ENCODE assay signal across 7 cellular contexts in the genomic region with DNA sequence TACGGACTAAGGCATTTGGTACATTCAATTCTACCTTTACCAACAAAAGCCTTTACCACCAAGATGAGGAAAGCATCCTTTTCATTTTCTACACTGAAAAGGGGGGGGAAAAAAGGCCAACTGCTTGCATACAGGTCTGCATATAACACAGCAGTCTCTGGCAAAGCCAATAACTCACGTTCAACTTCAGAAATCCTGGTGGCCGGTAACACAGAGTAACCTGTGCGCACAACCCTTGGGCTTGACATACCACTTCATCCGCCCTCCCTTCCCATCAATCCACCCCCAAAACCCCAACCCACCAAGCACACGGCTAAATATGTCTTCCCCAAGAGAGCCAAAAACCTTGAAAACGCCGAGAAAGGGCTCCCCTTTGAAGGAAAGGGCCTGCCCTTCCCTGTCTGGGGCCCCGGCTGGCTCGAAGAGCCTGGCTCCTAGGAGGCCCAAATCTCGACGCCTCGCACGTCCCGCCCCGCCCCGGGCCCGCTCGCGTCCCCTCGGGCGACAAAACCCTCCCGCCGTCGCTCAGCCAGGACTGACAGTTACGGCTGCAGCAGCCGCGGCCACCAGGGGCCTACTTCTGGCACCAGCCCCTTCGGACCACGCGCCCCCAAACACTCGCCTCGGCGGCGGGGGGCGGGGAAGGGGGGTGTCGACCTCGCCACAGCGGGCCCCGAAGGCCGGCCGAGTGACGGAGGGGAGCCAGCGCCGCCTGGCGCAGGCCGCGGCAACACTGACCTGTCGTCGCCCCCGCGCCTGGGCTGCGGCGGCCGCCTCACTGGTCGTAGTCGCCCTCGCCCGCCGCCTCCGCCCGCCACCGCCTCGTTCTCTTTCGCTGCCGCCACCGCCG. TPM values are rescaled to one million over a fixed set of nuclear protein-coding genes. Genes with fewer than 3 reads are reported as not detected.
DNase-seq lines count a peak whose midpoint lies in the region; ATAC-seq, FAIRE-seq and TF ChIP-seq lines count a peak whose summit lies in the region.

No MANE protein-coding gene starts in this region.

- TF ChIP-seq CTCF in GM13976 (IDR thresholded peaks at IDR 0.05; ENCODE audit: borderline replicate concordance, control extremely low read depth, extremely low read depth, insufficient read depth, missing control alignments) (peak; percentile 86), HepG2 (CRISPR knock-in tag; IDR thresholded peaks at IDR 0.05) (peak; percentile 57; the same call in 1 of the 2 replicates)

- POLR2A ChIA-PET in HEK293T (lab: Yijun Ruan, JAX): no interaction called here
- POLR2A ChIA-PET in HepG2 (lab: Yijun Ruan, JAX): no interaction called here

- no peak for TF ChIP-seq POLR2A in HepG2 (IDR thresholded peaks at IDR 0.05; ENCODE audit: insufficient read depth in 1 of 2, low read depth in 2 of 2, low read length in 2 of 2)

- DNase-seq in GM13976 (ENCODE audit: low spot score) (peak; percentile 74), HEK293T (ENCODE audit: extremely low spot score) (peak; percentile 17), MV-4-11 (lab: John Stamatoyannopoulos, UW) (peak; percentile 43), HepG2 (ENCODE audit: low spot score) (peak; percentile 25)
- peak; percentile 73 for DNase-seq in activated CD4-positive, alpha-beta T cell treated with anti-CD3 and anti-CD28 coated beads for 48 hours
- peak; percentile 39 to 52 for DNase-seq in stimulated activated CD4-positive, alpha-beta T cell treated with anti-CD3 and anti-CD28 coated beads, Interleukin-4, amount 100 ng/mL, for 4 hours

- intact Hi-C loops in HepG2 (cut with micrococcal nuclease; ENCODE audit: unreplicated experiment): loop anchor here (5.0 to 10.0 kb wide), 2 partner anchors 63 to 91 kb away; no protein-coding TSS in a partner anchor

- H3K27ac ChIP-seq in cingulate gyrus (ENCODE audit: low read depth, low read length) (peak overlapping the region; percentile 78), HepG2 (ENCODE audit: extremely low read length, insufficient read depth, low read length) (peak overlapping the region; percentile 97)

- H3K4me3 ChIP-seq in HepG2 (replicated peaks in 1 of 3; ENCODE audit: insufficient read depth in 1 of 3, low read depth in 2 of 3, low read length in 3 of 3): peak overlapping the region; percentile 95 to 98 (median 95)

- no peaks in the 10 kb centered on the region for H3K36me3 ChIP-seq in HepG2 (replicated peaks in 1 of 2; ENCODE audit: control insufficient read depth in 1 of 2, insufficient read depth in 2 of 2, low read length in 2 of 2)

- H3K4me2 ChIP-seq in HepG2 (ENCODE audit: low read depth, low read length): peak overlapping the region; percentile 82

- H2AFZ ChIP-seq in HepG2 (ENCODE audit: low read length): no peak overlapping the region

- no peaks in the 10 kb centered on the region for H3K27me3 ChIP-seq in HepG2 (ENCODE audit: control insufficient read depth in 1 of 2, insufficient read depth in 2 of 2, low read length in 2 of 2)

- no peak for TF ChIP-seq EP300 in HepG2 (IDR thresholded peaks at IDR 0.05; ENCODE audit: low read depth in 2 of 2, low read length in 2 of 2)
- TF ChIP-seq EP300 in HepG2 (CRISPR knock-in tag; IDR thresholded peaks at IDR 0.05; ENCODE audit: borderline replicate concordance): no peak

- H4K20me1 ChIP-seq in HepG2 (ENCODE audit: insufficient read depth, low read length): peaks cover 41% of the 10 kb centered on the region

- H3K79me2 ChIP-seq in HepG2 (ENCODE audit: insufficient read depth, low read length): peaks cover 53% of the 10 kb centered on the region

- H3K9me3 ChIP-seq in HepG2 (ENCODE audit: low read length): no peaks in the 10 kb centered on the region

- in situ Hi-C loops in GM13976 (cut with MboI; ENCODE audit: low sequenced_read_pairs, unreplicated experiment): loop anchor here (25.0 kb wide), 1 partner anchor 476 kb away; a partner anchor contains a TSS
- in situ Hi-C loops in HepG2 (cut with HindIII; ENCODE audit: extremely low pct_ligation_motif_present, low pct_unique_long_range_greater_than_20kb): loop anchor here (10.0 kb wide), 1 partner anchor 63 kb away; no protein-coding TSS in a partner anchor

- BruUV-seq in HepG2 (replicated peaks; lab: Mats Ljungman, UMichigan): TSS peak; percentile 58

- ATAC-seq in HepG2: peak; percentile 75

- WGBS in HepG2 (ENCODE audit: low lambda C conversion rate): 0% methylated on average over 9 of the region's 68 CpGs

- CTCF ChIA-PET in HEK293T (lab: Yijun Ruan, JAX) (no interaction called here), HepG2 (lab: Yijun Ruan, JAX; ENCODE audit: low intra/inter-chr PET ratio, low total read pairs) (no interaction called here)

- FAIRE-seq in HepG2 (lab: Jason Lieb, UNC): no peak

- H3K9ac ChIP-seq in HepG2 (ENCODE audit: insufficient read depth, low read depth, low read length): peak overlapping the region; percentile 98

- TF ChIP-seq RAD21 in HepG2 (CRISPR knock-in tag; IDR thresholded peaks at IDR 0.05): peak; percentile 50

- H3K4me1 ChIP-seq in HepG2 (ENCODE audit: insufficient read depth, low read length): peaks cover 38% of the 10 kb centered on the region

TF ChIP-seq in HEK293T, 16 proteins besides CTCF, POLR2A, EP300 and RAD21:
- TF ChIP-seq L3MBTL2 (conservative IDR thresholded peaks at IDR 0.05): peak; percentile 46
- TF ChIP-seq, protein P1, sequence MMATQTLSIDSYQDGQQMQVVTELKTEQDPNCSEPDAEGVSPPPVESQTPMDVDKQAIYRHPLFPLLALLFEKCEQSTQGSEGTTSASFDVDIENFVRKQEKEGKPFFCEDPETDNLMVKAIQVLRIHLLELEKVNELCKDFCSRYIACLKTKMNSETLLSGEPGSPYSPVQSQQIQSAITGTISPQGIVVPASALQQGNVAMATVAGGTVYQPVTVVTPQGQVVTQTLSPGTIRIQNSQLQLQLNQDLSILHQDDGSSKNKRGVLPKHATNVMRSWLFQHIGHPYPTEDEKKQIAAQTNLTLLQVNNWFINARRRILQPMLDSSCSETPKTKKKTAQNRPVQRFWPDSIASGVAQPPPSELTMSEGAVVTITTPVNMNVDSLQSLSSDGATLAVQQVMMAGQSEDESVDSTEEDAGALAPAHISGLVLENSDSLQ (IDR thresholded peaks at IDR 0.05): peak; percentile 44
- TF ChIP-seq FOXK2 (IDR thresholded peaks at IDR 0.05): no peak

TF ChIP-seq in HepG2, 621 proteins besides CTCF, POLR2A, EP300 and RAD21 (continues in another document):
- TF ChIP-seq ZSCAN12 (CRISPR knock-in tag; IDR thresholded peaks at IDR 0.05) (no peak), ZNF121 (CRISPR knock-in tag; IDR thresholded peaks at IDR 0.05) (no peak), SMAD9 (CRISPR knock-in tag; IDR thresholded peaks at IDR 0.05) (no peak), HNRNPUL1 (IDR thresholded peaks at IDR 0.05; ENCODE audit: low read depth, low read length) (no peak), ZSCAN31 (CRISPR knock-in tag; IDR thresholded peaks at IDR 0.05; ENCODE audit: low read depth) (0 out of 2 replicates have a peak, but pooled peaks have one; percentile 53), HDAC6 (IDR thresholded peaks at IDR 0.05; ENCODE audit: low read depth, low read length) (no peak), SMAD3 (CRISPR knock-in tag; IDR thresholded peaks at IDR 0.05) (no peak), ZNF652 (CRISPR knock-in tag; IDR thresholded peaks at IDR 0.05; ENCODE audit: borderline replicate concordance, low read depth) (no peak)
- TF ChIP-seq, protein P2, sequence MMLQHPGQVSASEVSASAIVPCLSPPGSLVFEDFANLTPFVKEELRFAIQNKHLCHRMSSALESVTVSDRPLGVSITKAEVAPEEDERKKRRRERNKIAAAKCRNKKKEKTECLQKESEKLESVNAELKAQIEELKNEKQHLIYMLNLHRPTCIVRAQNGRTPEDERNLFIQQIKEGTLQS (CRISPR knock-in tag; IDR thresholded peaks at IDR 0.05): no peak
- TF ChIP-seq, protein P3, sequence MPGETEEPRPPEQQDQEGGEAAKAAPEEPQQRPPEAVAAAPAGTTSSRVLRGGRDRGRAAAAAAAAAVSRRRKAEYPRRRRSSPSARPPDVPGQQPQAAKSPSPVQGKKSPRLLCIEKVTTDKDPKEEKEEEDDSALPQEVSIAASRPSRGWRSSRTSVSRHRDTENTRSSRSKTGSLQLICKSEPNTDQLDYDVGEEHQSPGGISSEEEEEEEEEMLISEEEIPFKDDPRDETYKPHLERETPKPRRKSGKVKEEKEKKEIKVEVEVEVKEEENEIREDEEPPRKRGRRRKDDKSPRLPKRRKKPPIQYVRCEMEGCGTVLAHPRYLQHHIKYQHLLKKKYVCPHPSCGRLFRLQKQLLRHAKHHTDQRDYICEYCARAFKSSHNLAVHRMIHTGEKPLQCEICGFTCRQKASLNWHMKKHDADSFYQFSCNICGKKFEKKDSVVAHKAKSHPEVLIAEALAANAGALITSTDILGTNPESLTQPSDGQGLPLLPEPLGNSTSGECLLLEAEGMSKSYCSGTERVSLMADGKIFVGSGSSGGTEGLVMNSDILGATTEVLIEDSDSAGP (CRISPR knock-in tag; IDR thresholded peaks at IDR 0.05; ENCODE audit: borderline replicate concordance): peak; percentile 16; the same call in 1 of the 2 replicates

RNA-seq across cellular contexts. Expression of a gene that starts 0.8 kb away (rescaled TPM):
- total RNA-seq in HepG2 (2016; rRNA removed; fragmentation: Illumina TruSeq; extraction: Trizol): 77.8 and 80.5 TPM in 2 replicates
- 111 and 115 TPM in 2 replicates for total RNA-seq in HepG2 (2016; cell fraction: cytosol; rRNA removed; fragmentation: Illumina TruSeq; extraction: Trizol; ENCODE audit: low read depth)
- total RNA-seq in HepG2 (2016; cell fraction: insoluble cytoplasmic fraction; rRNA removed; fragmentation: Illumina TruSeq; extraction: Trizol): 67.8 and 77.4 TPM in 2 replicates
- 53.8 and 54.4 TPM in 2 replicates for total RNA-seq in HepG2 (2016; cell fraction: membrane; rRNA removed; fragmentation: Illumina TruSeq; extraction: Trizol)
- total RNA-seq in HepG2 (2016; cell fraction: nucleus; rRNA removed; fragmentation: Illumina TruSeq; extraction: Trizol): 75.9 and 79.5 TPM in 2 replicates
- polyA plus RNA-seq in HepG2 (2011; rRNA removed): 14.6 and 17.3 TPM in 2 replicates
- 5.3 and 9.2 TPM in 2 replicates for polyA plus RNA-seq in HepG2 (2011; cell fraction: cytosol; rRNA removed)
- 18.3 and 23.8 TPM in 2 replicates for polyA plus RNA-seq in HepG2 (2011; cell fraction: nucleus; rRNA removed)
- 30.0 and 35.7 TPM in 2 replicates for polyA plus RNA-seq in HepG2 (2012)
- polyA plus RNA-seq in HepG2 (2016; cell fraction: cytosol; fragmentation: Illumina TruSeq; extraction: Trizol; ENCODE audit: low read depth): 2.1 and 2.6 TPM in 2 replicates
- polyA plus RNA-seq in HepG2 (2016; cell fraction: insoluble cytoplasmic fraction; fragmentation: Illumina TruSeq; extraction: Trizol; ENCODE audit: low read depth): 57.5 and 58.1 TPM in 2 replicates
- polyA plus RNA-seq in HepG2 (2016; cell fraction: membrane; fragmentation: Illumina TruSeq; extraction: Trizol; ENCODE audit: low read depth): 9.7 and 10.9 TPM in 2 replicates
- 33.9 and 34.8 TPM in 2 replicates for polyA plus RNA-seq in HepG2 (2016; cell fraction: nucleus; fragmentation: Illumina TruSeq; extraction: Trizol; ENCODE audit: insufficient read depth, low read depth)
- 46.8 and 107 TPM in 2 replicates for polyA minus RNA-seq in HepG2 (2011; rRNA and poly(A)+ RNA removed; ENCODE audit: low replicate concordance)
- 36.6 and 51.8 TPM in 2 replicates for polyA minus RNA-seq in HepG2 (2011; cell fraction: cytosol; rRNA and poly(A)+ RNA removed)
- 188 and 210 TPM in 2 replicates for polyA minus RNA-seq in HepG2 (2011; cell fraction: nucleus; rRNA and poly(A)+ RNA removed)

Comparison
In these comparisons a context has a peak if more than half of its experiments do, and no peak if none do; other contexts are left out.
1. Peak in every context shown above with its lines: DNase-seq, ATAC-seq, H3K4me3 ChIP-seq and H3K27ac ChIP-seq.
2. DNase-seq: peak in every context shown above with its lines; median percentile 74 in GM13976; 73 in activated CD4-positive, alpha-beta T cell treated with anti-CD3 and anti-CD28 coated beads for 48 hours; 46 in stimulated activated CD4-positive, alpha-beta T cell treated with anti-CD3 and anti-CD28 coated beads, Interleukin-4, amount 100 ng/mL, for 4 hours; 43 in MV-4-11; 25 in HepG2; 17 in HEK293T.